8 cellular contexts compared by ENCODE assay signal in the genomic region with DNA sequence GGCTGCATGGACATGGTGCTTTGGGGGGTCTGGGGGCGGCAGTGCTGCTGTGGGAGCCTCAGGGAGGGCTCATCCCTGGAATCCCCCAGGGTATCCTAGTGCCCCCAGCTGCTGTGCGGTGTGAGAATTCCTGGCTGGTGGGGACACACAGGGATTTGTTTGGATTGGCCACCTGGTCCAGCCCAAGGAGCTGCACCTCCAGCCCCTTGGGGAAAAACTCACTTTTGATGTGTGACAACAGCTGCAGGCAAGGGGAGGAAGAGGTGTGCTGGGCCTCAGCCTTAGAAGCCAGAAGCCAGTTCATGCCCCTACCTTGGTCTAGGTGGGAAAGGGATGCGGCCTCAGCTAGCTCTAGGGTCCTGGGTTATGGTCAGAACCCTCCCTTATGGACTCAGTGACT. TPM values are rescaled to one million over a fixed set of nuclear protein-coding genes. Genes with fewer than 3 reads are reported as not detected.
"Had no signal": no experiment of that assay in that cellular context is flagged by ENCODE, and none has a peak within 500 bp of the region (broad histone marks: within the 10 kb centered on the region; RNA-seq: fewer than 3 reads in every experiment).

No MANE protein-coding gene starts in this region.

- H2AFZ ChIP-seq: GM23338 had no signal

- H3K4me3 Mint-ChIP-seq: GM23338, HFFc6 had no signal

- H3K4me3 ChIP-seq: GM23338 had no signal

- FAIRE-seq: H1, H54, HTR-8/SVneo had no signal

- H3K4me2 ChIP-seq: GM23338 had no signal

- H3K4me1 Mint-ChIP-seq: GM23338, H9 had no signal

- H3K27ac Mint-ChIP-seq: GM23338, H9, HFFc6 had no signal

- H3K9me3 Mint-ChIP-seq: GM23338, H9, HFFc6 had no signal

- DNase-seq: H9, HCEC 1CT, HFFc6, IMR-90 had no signal

RNA-seq across cellular contexts. Expression of a gene that starts 44.9 kb away (rescaled TPM):
- total RNA-seq: HFFc6, IMR-90 had no signal
- polyA plus RNA-seq: IMR-90 had no signal
